Comparison of ENCODE assay signal across 1 cellular context in the genomic region with DNA sequence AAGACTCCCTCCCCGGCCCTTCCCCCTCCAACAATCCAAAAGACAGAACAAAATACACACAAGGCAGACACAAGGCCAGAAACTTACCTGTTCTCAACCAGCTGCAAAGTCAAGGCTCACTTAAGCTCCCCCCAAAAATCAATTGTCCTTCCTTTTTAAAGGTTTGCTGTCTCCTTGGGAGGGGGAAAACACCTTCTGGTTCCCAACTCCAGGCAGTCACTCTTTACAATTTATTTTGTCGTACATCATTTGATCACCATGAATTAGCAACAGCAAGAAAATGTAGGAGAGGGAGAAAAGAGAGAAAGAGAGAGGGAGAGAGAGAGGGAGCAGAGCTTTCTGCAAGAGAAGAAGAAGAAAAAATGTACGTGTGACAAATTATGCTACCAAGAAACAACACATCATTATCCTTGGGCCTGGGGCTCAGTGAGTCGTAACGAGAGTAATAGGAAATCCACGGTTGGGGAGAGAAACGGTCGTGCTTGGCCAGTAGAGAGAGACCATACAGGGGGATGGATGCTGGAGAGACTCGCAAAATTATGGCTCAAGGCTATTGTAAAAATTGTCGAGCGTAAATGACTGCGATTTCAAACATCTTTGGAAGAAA.
TF ChIP-seq lines count a peak whose summit lies in the region.

A gene with protein sequence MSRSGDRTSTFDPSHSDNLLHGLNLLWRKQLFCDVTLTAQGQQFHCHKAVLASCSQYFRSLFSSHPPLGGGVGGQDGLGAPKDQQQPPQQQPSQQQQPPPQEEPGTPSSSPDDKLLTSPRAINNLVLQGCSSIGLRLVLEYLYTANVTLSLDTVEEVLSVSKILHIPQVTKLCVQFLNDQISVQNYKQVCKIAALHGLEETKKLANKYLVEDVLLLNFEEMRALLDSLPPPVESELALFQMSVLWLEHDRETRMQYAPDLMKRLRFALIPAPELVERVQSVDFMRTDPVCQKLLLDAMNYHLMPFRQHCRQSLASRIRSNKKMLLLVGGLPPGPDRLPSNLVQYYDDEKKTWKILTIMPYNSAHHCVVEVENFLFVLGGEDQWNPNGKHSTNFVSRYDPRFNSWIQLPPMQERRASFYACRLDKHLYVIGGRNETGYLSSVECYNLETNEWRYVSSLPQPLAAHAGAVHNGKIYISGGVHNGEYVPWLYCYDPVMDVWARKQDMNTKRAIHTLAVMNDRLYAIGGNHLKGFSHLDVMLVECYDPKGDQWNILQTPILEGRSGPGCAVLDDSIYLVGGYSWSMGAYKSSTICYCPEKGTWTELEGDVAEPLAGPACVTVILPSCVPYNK (minus strand): TSS at position 444 of the 607 bp plus-strand sequence. CDS start 2,432 bp downstream, outside the sequence.

TF ChIP-seq in GM23338, 12 proteins besides CTCF, POLR2A, EP300 and RAD21 (continued from another document):
- TF ChIP-seq, protein P1, sequence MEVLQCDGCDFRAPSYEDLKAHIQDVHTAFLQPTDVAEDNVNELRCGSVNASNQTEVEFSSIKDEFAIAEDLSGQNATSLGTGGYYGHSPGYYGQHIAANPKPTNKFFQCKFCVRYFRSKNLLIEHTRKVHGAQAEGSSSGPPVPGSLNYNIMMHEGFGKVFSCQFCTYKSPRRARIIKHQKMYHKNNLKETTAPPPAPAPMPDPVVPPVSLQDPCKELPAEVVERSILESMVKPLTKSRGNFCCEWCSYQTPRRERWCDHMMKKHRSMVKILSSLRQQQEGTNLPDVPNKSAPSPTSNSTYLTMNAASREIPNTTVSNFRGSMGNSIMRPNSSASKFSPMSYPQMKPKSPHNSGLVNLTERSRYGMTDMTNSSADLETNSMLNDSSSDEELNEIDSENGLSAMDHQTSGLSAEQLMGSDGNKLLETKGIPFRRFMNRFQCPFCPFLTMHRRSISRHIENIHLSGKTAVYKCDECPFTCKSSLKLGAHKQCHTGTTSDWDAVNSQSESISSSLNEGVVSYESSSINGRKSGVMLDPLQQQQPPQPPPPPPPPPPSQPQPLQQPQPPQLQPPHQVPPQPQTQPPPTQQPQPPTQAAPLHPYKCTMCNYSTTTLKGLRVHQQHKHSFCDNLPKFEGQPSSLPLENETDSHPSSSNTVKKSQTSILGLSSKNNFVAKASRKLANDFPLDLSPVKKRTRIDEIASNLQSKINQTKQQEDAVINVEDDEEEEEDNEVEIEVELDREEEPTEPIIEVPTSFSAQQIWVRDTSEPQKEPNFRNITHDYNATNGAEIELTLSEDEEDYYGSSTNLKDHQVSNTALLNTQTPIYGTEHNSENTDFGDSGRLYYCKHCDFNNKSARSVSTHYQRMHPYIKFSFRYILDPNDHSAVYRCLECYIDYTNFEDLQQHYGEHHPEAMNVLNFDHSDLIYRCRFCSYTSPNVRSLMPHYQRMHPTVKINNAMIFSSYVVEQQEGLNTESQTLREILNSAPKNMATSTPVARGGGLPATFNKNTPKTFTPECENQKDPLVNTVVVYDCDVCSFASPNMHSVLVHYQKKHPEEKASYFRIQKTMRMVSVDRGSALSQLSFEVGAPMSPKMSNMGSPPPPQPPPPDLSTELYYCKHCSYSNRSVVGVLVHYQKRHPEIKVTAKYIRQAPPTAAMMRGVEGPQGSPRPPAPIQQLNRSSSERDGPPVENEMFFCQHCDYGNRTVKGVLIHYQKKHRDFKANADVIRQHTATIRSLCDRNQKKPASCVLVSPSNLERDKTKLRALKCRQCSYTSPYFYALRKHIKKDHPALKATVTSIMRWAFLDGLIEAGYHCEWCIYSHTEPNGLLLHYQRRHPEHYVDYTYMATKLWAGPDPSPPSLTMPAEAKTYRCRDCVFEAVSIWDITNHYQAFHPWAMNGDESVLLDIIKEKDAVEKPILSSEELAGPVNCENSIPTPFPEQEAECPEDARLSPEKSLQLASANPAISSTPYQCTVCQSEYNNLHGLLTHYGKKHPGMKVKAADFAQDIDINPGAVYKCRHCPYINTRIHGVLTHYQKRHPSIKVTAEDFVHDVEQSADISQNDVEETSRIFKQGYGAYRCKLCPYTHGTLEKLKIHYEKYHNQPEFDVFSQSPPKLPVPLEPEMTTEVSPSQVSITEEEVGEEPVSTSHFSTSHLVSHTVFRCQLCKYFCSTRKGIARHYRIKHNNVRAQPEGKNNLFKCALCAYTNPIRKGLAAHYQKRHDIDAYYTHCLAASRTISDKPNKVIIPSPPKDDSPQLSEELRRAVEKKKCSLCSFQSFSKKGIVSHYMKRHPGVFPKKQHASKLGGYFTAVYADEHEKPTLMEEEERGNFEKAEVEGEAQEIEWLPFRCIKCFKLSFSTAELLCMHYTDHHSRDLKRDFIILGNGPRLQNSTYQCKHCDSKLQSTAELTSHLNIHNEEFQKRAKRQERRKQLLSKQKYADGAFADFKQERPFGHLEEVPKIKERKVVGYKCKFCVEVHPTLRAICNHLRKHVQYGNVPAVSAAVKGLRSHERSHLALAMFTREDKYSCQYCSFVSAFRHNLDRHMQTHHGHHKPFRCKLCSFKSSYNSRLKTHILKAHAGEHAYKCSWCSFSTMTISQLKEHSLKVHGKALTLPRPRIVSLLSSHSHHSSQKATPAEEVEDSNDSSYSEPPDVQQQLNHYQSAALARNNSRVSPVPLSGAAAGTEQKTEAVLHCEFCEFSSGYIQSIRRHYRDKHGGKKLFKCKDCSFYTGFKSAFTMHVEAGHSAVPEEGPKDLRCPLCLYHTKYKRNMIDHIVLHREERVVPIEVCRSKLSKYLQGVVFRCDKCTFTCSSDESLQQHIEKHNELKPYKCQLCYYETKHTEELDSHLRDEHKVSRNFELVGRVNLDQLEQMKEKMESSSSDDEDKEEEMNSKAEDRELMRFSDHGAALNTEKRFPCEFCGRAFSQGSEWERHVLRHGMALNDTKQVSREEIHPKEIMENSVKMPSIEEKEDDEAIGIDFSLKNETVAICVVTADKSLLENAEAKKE (CRISPR knock-in tag; IDR thresholded peaks at IDR 0.05): no peak
- TF ChIP-seq, protein P2, sequence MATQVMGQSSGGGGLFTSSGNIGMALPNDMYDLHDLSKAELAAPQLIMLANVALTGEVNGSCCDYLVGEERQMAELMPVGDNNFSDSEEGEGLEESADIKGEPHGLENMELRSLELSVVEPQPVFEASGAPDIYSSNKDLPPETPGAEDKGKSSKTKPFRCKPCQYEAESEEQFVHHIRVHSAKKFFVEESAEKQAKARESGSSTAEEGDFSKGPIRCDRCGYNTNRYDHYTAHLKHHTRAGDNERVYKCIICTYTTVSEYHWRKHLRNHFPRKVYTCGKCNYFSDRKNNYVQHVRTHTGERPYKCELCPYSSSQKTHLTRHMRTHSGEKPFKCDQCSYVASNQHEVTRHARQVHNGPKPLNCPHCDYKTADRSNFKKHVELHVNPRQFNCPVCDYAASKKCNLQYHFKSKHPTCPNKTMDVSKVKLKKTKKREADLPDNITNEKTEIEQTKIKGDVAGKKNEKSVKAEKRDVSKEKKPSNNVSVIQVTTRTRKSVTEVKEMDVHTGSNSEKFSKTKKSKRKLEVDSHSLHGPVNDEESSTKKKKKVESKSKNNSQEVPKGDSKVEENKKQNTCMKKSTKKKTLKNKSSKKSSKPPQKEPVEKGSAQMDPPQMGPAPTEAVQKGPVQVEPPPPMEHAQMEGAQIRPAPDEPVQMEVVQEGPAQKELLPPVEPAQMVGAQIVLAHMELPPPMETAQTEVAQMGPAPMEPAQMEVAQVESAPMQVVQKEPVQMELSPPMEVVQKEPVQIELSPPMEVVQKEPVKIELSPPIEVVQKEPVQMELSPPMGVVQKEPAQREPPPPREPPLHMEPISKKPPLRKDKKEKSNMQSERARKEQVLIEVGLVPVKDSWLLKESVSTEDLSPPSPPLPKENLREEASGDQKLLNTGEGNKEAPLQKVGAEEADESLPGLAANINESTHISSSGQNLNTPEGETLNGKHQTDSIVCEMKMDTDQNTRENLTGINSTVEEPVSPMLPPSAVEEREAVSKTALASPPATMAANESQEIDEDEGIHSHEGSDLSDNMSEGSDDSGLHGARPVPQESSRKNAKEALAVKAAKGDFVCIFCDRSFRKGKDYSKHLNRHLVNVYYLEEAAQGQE (IDR thresholded peaks at IDR 0.05; ENCODE audit: unreplicated experiment): no peak
- TF ChIP-seq STAT1 (IDR thresholded peaks at IDR 0.05; ENCODE audit: unreplicated experiment): no peak
- TF ChIP-seq ZNF331 (CRISPR knock-in tag; IDR thresholded peaks at IDR 0.05; ENCODE audit: low read depth): no peak
- TF ChIP-seq EZH2 (IDR thresholded peaks at IDR 0.05; ENCODE audit: low read depth, unreplicated experiment): no peak
- TF ChIP-seq, protein P3, sequence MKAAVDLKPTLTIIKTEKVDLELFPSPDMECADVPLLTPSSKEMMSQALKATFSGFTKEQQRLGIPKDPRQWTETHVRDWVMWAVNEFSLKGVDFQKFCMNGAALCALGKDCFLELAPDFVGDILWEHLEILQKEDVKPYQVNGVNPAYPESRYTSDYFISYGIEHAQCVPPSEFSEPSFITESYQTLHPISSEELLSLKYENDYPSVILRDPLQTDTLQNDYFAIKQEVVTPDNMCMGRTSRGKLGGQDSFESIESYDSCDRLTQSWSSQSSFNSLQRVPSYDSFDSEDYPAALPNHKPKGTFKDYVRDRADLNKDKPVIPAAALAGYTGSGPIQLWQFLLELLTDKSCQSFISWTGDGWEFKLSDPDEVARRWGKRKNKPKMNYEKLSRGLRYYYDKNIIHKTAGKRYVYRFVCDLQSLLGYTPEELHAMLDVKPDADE (IDR thresholded peaks at IDR 0.05): no peak
- no peak for TF ChIP-seq POLR2AphosphoS5 (IDR thresholded peaks at IDR 0.05; ENCODE audit: low read depth)
- TF ChIP-seq EZH2phosphoT487 (IDR thresholded peaks at IDR 0.05; ENCODE audit: unreplicated experiment): no peak
- TF ChIP-seq JUNB (IDR thresholded peaks at IDR 0.05; ENCODE audit: unreplicated experiment): no peak
- no peak for TF ChIP-seq CREB1 (CRISPR knock-in tag; IDR thresholded peaks at IDR 0.05; ENCODE audit: low read depth)
